In the genomic region with DNA sequence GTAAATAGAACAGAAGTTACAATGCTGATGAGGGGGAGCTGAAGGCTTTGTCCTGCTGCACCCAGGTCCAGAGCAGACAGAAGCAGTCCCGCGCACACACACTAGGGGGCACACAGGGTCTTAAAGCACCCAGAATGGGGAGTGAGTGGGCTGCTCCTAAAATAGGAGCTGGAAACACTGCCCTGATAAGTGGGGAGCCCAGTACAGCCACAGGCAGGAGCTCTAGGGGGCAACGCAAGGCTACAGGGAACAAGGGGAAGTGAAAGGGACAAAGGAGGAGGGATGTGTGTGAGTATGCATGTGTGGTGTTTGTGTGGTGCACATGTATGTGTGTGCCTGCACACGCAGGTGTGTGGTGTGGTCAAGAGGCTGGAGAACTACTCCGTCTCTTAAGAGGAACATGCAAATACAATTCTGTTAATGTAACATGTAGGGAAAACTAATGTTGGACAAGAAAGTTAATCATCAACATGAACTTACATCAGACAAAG, we compare ENCODE assay signal across 10 cellular contexts.
DNase-seq lines count a peak whose midpoint lies in the region; ATAC-seq and TF ChIP-seq lines count a peak whose summit lies in the region.
"Had no signal": no experiment of that assay in that cellular context is flagged by ENCODE, and none has a peak within 500 bp of the region (broad histone marks: within the 10 kb centered on the region; RNA-seq: fewer than 3 reads in every experiment).

No MANE protein-coding gene starts in this region.

- H3K27me3 ChIP-seq in BE2C = no peaks in the 10 kb centered on the region
- H3K27me3 ChIP-seq: neutrophil had no signal

- H3K9me3 ChIP-seq in BE2C = no peaks in the 10 kb centered on the region
- H3K9me3 ChIP-seq: neutrophil had no signal

- no peak for TF ChIP-seq POLR2A in GM18505 (IDR thresholded peaks at IDR 0.05; ENCODE audit: borderline replicate concordance, extremely low read depth, insufficient read depth, insufficient read length)

- ATAC-seq in GM18505 (IDR thresholded peaks at IDR 0.05; ENCODE audit: unreplicated experiment) (peak; percentile 55), HG03045 (IDR thresholded peaks at IDR 0.05; ENCODE audit: unreplicated experiment) (peak; percentile 42), HG03280 (IDR thresholded peaks at IDR 0.05; ENCODE audit: unreplicated experiment) (no peak)
- ATAC-seq: T-cell had no signal

- peaks cover 14% of the 10 kb centered on the region for H3K36me3 Mint-ChIP-seq in osteocyte (ENCODE audit: unreplicated experiment)
- H3K36me3 Mint-ChIP-seq: T-cell had no signal

- peak; percentile 90 for TF ChIP-seq CTCF in BE2C (IDR thresholded peaks at IDR 0.05; ENCODE audit: low read depth, low read length)
- TF ChIP-seq CTCF in osteocyte (IDR thresholded peaks at IDR 0.05) = peak; percentile 80

- H3K36me3 ChIP-seq in BE2C = peaks cover 8% of the 10 kb centered on the region
- H3K36me3 ChIP-seq: neutrophil had no signal

- H3K4me3 ChIP-seq in BE2C (ENCODE audit: low read depth, low read length) = no peak overlapping the region

- peaks cover 10% of the 10 kb centered on the region for H3K4me1 Mint-ChIP-seq in osteocyte (ENCODE audit: unreplicated experiment)
- H3K4me1 Mint-ChIP-seq: T-cell had no signal

- DNase-seq in BE2C (peak; percentile 76), RPMI7951 (ENCODE audit: low read depth) (peak; percentile 29), dermis microvascular lymphatic vessel endothelial cell (ENCODE audit: low read depth in 2 of 2) (peak; percentile 6 to 21), osteocyte (ENCODE audit: extremely low spot score, unreplicated experiment) (peak; percentile 89), anterior cingulate cortex (lab: John Stamatoyannopoulos, UW) (no peak)

- H3K27me3 Mint-ChIP-seq in osteocyte (ENCODE audit: unreplicated experiment) = no peaks in the 10 kb centered on the region

- H3K27ac Mint-ChIP-seq in osteocyte (ENCODE audit: unreplicated experiment) = no peak overlapping the region
- H3K27ac Mint-ChIP-seq: T-cell had no signal

- no peaks in the 10 kb centered on the region for H3K9me3 Mint-ChIP-seq in osteocyte (ENCODE audit: unreplicated experiment)

- no peak overlapping the region for H3K4me3 Mint-ChIP-seq in osteocyte (ENCODE audit: unreplicated experiment)
- H3K4me3 Mint-ChIP-seq: T-cell had no signal

- H3K4me1 ChIP-seq in BE2C = no peaks in the 10 kb centered on the region

Comparison
In these comparisons a context has a peak if more than half of its experiments do, and no peak if none do; other contexts are left out.
1. DNase-seq: peak in BE2C (single experiment), RPMI7951 (single experiment), dermis microvascular lymphatic vessel endothelial cell (2 of 2) and osteocyte (single experiment); none in anterior cingulate cortex (0 of 58).